Comparison of ENCODE assay signal across 23 cellular contexts in the genomic region with DNA sequence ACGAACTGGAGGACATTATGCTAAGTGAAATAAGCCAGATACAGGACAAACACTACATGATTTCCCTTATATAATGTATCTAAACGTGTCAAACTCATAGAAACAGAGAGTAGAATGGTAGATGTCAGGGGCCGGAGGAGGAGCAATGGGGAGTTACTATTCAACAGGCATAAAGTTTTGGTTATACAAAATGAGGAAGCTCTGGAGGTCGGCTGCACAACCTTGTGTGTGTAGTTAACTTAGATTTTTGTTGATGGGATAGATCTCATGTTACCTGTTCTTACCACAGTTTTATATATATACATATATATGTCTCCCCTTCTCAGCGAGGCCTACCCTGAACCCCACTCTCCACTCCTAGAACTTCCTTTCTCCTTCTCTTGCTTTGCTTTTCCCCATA. TPM values are rescaled to one million over a fixed set of nuclear protein-coding genes. Genes with fewer than 3 reads are reported as not detected.
"Had no signal": no experiment of that assay in that cellular context is flagged by ENCODE, and none has a peak within 500 bp of the region (broad histone marks: within the 10 kb centered on the region; RNA-seq: fewer than 3 reads in every experiment).

No MANE protein-coding gene starts in this region.

- H3K27ac ChIP-seq: heart right ventricle, left ventricle myocardium inferior, transverse colon, vagina, VCaP had no signal

- H3K9me3 Mint-ChIP-seq: activated naive CD4-positive, alpha-beta T cell treated with anti-CD3 and anti-CD28 coated beads, Interleukin-2, amount 50 U/mL, for 24 hours; immature natural killer cell had no signal

- H3K36me3 ChIP-seq: adrenal gland, heart right ventricle, left ventricle myocardium inferior, transverse colon, vagina had no signal

- H3K27me3 ChIP-seq: adrenal gland, heart right ventricle, transverse colon, vagina had no signal

- H3K4me1 ChIP-seq: heart right ventricle, left ventricle myocardium inferior, transverse colon, vagina had no signal

- H3K27ac Mint-ChIP-seq: activated naive CD4-positive, alpha-beta T cell treated with anti-CD3 and anti-CD28 coated beads, Interleukin-2, amount 50 U/mL, for 24 hours; immature natural killer cell had no signal

- ATAC-seq: esophagus mucosa had no signal

- H3K36me3 Mint-ChIP-seq: activated naive CD4-positive, alpha-beta T cell treated with anti-CD3 and anti-CD28 coated beads, Interleukin-2, amount 50 U/mL, for 24 hours; immature natural killer cell had no signal

- H3K4me3 ChIP-seq: adrenal gland, heart right ventricle, left ventricle myocardium inferior, transverse colon, vagina had no signal

- H3K4me3 Mint-ChIP-seq: activated naive CD4-positive, alpha-beta T cell treated with anti-CD3 and anti-CD28 coated beads, Interleukin-2, amount 50 U/mL, for 24 hours; immature natural killer cell had no signal

- H3K4me1 Mint-ChIP-seq: activated naive CD4-positive, alpha-beta T cell treated with anti-CD3 and anti-CD28 coated beads, Interleukin-2, amount 50 U/mL, for 24 hours; immature natural killer cell had no signal

- H3K9me3 ChIP-seq: heart right ventricle, left ventricle myocardium inferior, transverse colon, vagina had no signal

- DNase-seq: activated CD4-positive, alpha-beta T cell treated with anti-CD3 and anti-CD28 coated beads, Interleukin-2, amount 50 U/mL, for 1 hour; activated CD4-positive, CD25-positive, alpha-beta regulatory T cell treated with anti-CD3 and anti-CD28 coated beads, Interleukin-2, amount 50 U/mL, for 72 hours; activated CD8-positive, alpha-beta memory T cell treated with anti-CD3 and anti-CD28 coated beads, Interleukin-2, amount 50 U/mL, for 4 hours; activated effector memory CD4-positive, alpha-beta T cell treated with anti-CD3 and anti-CD28 coated beads, Interleukin-2, amount 50 U/mL, for 16 hours; activated T-cell treated with anti-CD3 and anti-CD28 coated beads, Interleukin-2, amount 50 U/mL, for 48 hours; effector CD4-positive, alpha-beta T cell; heart right ventricle; immature natural killer cell; left ventricle myocardium inferior; stimulated activated CD8-positive, alpha-beta memory T cell treated with anti-CD3 and anti-CD28 coated beads, Interleukin-4, amount 100 ng/mL, for 48 hours; stimulated activated naive CD4-positive, alpha-beta T cell; substantia nigra; T-helper 2 cell; transverse colon had no signal

RNA-seq across cellular contexts. Expression of a gene that starts 22.4 kb away (rescaled TPM):
- total RNA-seq: adrenal gland, bronchial epithelial cell, cerebellum, esophagus mucosa, heart right ventricle, left ventricle myocardium inferior, mononuclear cell, renal cortical epithelial cell, transverse colon, vagina had no signal
